21 cellular contexts compared by ENCODE assay signal in the genomic region with DNA sequence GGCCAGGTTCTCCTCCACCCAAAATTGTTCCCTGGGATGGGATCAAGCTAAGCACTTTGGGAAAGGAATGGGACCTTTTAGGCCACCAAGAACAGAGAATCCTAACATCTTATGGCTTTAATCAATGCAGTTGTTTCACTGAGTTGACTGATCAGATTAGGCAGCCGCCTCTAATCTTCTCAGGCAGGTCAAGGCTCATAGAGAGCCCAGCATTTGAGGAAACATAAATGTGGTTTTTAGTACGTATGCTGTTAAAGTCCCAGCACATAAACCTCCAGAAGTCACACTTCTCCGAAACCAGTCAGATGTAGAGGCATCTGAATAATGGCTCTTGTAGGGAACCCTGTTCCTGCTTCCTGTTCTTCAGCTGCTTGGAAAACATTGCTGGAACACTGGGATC.
"Had no signal": no experiment of that assay in that cellular context is flagged by ENCODE, and none has a peak within 500 bp of the region (broad histone marks: within the 10 kb centered on the region; RNA-seq: fewer than 3 reads in every experiment).

No MANE protein-coding gene starts in this region.

- H3K36me3 Mint-ChIP-seq: activated naive CD4-positive, alpha-beta T cell treated with anti-CD3 and anti-CD28 coated beads, Interleukin-2, amount 10 ng/mL, durations not matched to agents 7 days and 5 days had no signal

- H3K4me1 ChIP-seq: colonic mucosa, vagina had no signal

- H3K9me3 Mint-ChIP-seq: stimulated activated naive CD8-positive, alpha-beta T cell treated with anti-CD3 and anti-CD28 coated beads, Interleukin-15, Interleukin-2, amounts not matched to agents 100 ng/mL and 50 ng/mL, for 24 hours had no signal

- ATAC-seq: activated CD4-positive, CD25-positive, alpha-beta regulatory T cell treated with anti-CD3 and anti-CD28 coated beads, Interleukin-2, amount 50 U/mL, for 24 hours; activated T-cell treated with anti-CD3 and anti-CD28 coated beads, Interleukin-2, amount 50 U/mL, for 4 hours; gastrocnemius medialis; mucosa of descending colon; psoas muscle; right cardiac atrium had no signal

- H3K27me3 ChIP-seq: brain microvascular endothelial cell, colonic mucosa, gastrocnemius medialis, ovary, vagina had no signal

- DNase-seq: activated CD4-positive, alpha-beta T cell treated with anti-CD3 and anti-CD28 coated beads, Interleukin-2, amount 10 ng/mL, durations not matched to agents 7 days and 5 days; activated CD8-positive, alpha-beta memory T cell treated with anti-CD3 and anti-CD28 coated beads, Interleukin-2, amount 50 U/mL, for 4 hours; activated naive CD4-positive, alpha-beta T cell treated with anti-CD3 and anti-CD28 coated beads, Interleukin-2, amount 10 ng/mL, durations not matched to agents 7 days and 5 days; activated T-cell treated with anti-CD3 and anti-CD28 coated beads, Interleukin-2, amount 50 U/mL, for 4 hours; aorta; brain microvascular endothelial cell; central memory CD4-positive, alpha-beta T cell; colonic mucosa; erythroblast; gastrocnemius medialis; left ventricle myocardium inferior; mucosa of descending colon; naive B cell; ovary; psoas muscle; right cardiac atrium; trophoblast cell had no signal

- H3K9me3 ChIP-seq: colonic mucosa, gastrocnemius medialis, mucosa of descending colon, ovary, psoas muscle, vagina had no signal

- H3K27ac ChIP-seq: brain microvascular endothelial cell, colonic mucosa, gastrocnemius medialis, left ventricle myocardium inferior, ovary, psoas muscle, vagina had no signal

- H3K4me3 ChIP-seq: colonic mucosa, gastrocnemius medialis, left ventricle myocardium inferior, mucosa of descending colon, ovary, psoas muscle, skin epidermis, vagina had no signal

- H3K4me3 Mint-ChIP-seq: activated CD4-positive, alpha-beta T cell treated with anti-CD3 and anti-CD28 coated beads, Interleukin-2, amount 10 ng/mL, durations not matched to agents 7 days and 5 days; activated naive CD4-positive, alpha-beta T cell treated with anti-CD3 and anti-CD28 coated beads, Interleukin-2, amount 10 ng/mL, durations not matched to agents 7 days and 5 days; activated T-cell treated with anti-CD3 and anti-CD28 coated beads, Interleukin-2, amount 50 U/mL, for 4 hours; naive B cell; stimulated activated naive CD8-positive, alpha-beta T cell treated with anti-CD3 and anti-CD28 coated beads, Interleukin-15, Interleukin-2, amounts not matched to agents 100 ng/mL and 50 ng/mL, for 24 hours had no signal

- H3K27ac Mint-ChIP-seq: activated CD4-positive, alpha-beta T cell treated with anti-CD3 and anti-CD28 coated beads, Interleukin-2, amount 10 ng/mL, durations not matched to agents 7 days and 5 days; activated naive CD4-positive, alpha-beta T cell treated with anti-CD3 and anti-CD28 coated beads, Interleukin-2, amount 10 ng/mL, durations not matched to agents 7 days and 5 days; naive B cell; stimulated activated naive CD8-positive, alpha-beta T cell treated with anti-CD3 and anti-CD28 coated beads, Interleukin-15, Interleukin-2, amounts not matched to agents 100 ng/mL and 50 ng/mL, for 24 hours had no signal

- H3K27me3 Mint-ChIP-seq: activated CD4-positive, alpha-beta T cell treated with anti-CD3 and anti-CD28 coated beads, Interleukin-2, amount 10 ng/mL, durations not matched to agents 7 days and 5 days; stimulated activated naive CD8-positive, alpha-beta T cell treated with anti-CD3 and anti-CD28 coated beads, Interleukin-15, Interleukin-2, amounts not matched to agents 100 ng/mL and 50 ng/mL, for 24 hours had no signal

- H3K36me3 ChIP-seq: brain microvascular endothelial cell, colonic mucosa, gastrocnemius medialis, left ventricle myocardium inferior, ovary, vagina had no signal
